In genomic region chr17:62413090-62413489, GRCh38 we compare ENCODE assay signal across 4 cellular contexts. TPM values are rescaled to one million over a fixed set of nuclear protein-coding genes. Genes with fewer than 3 reads are reported as not detected.
"Had no signal": no experiment of that assay in that cellular context is flagged by ENCODE, and none has a peak within 500 bp of the region (broad histone marks: within the 10 kb centered on the region; RNA-seq: fewer than 3 reads in every experiment).

No MANE protein-coding gene starts in this region.

RNA-seq across cellular contexts. Expression of gene EFCAB3, which starts 32.7 kb away (rescaled TPM):
- polyA plus RNA-seq: HepG2, IgD-negative memory B cell, IMR-90, K562 had no signal
